8 cellular contexts compared by ENCODE assay signal in the genomic region with DNA sequence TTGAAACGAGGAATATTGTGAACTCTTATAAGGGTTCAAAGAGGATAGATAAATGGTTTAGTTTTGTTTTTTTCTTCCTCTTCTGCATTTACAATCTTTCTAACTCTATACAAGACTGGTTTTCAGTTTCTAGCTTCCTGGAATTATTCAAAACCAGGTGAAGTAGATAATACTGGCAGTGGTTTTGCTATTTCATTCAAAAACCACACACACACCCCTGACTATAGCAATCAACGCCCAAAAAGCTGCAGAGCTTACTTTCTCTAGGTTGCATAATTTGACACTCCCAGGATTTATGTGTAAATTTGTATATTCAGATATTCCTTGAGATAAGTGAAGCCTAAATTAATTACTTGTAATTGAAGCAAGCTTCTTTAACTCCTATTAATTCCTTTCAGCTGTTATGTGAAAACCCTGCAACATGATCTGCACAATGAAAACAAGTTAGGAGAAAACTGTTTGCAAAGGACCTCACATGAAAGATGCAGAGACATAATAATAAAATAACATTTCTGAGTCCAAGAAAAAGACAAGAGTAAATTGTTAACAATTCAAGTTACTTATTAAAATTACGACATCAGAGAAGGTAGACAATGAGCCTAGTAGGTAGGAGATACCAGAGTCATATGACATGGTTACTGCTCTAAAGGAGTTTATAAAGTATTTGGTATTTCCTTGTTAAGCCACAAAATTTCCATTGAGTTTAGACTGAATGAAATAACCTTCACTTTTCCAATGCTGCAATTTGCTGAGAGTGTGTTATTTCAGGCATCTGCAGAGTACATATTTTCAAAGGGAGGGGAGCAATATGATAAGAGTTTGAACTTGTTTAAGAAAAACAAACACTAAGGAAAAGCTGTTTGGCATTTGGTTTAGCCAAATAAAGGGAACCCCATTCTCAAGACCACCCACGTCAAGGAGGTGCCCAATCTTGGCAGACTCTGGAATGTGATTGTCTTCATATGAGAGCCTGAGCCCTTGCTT. TPM values are rescaled to one million over a fixed set of nuclear protein-coding genes. Genes with fewer than 3 reads are reported as not detected.
DNase-seq lines count a peak whose midpoint lies in the region; TF ChIP-seq lines count a peak whose summit lies in the region.

No MANE protein-coding gene starts in this region.

- TF ChIP-seq CTCF in OCI-LY1 (IDR thresholded peaks at IDR 0.05; ENCODE audit: low read length) (no peak), choroid plexus epithelial cell (conservative IDR thresholded peaks at IDR 0.05; ENCODE audit: low read depth, low read length) (no peak)

- H3K9me3 Mint-ChIP-seq in activated CD4-positive, alpha-beta T cell treated with anti-CD3 and anti-CD28 coated beads, Interleukin-2, amount 10 ng/mL, durations not matched to agents 24 days and 14 days = peaks cover 7% of the 10 kb centered on the region

- H3K27me3 Mint-ChIP-seq in activated CD4-positive, alpha-beta T cell treated with anti-CD3 and anti-CD28 coated beads, Interleukin-2, amount 10 ng/mL, durations not matched to agents 24 days and 14 days = no peaks in the 10 kb centered on the region

- intact Hi-C loops in activated CD4-positive, alpha-beta T cell treated with anti-CD3 and anti-CD28 coated beads, Interleukin-2, amount 10 ng/mL, durations not matched to agents 24 days and 14 days (cut with micrococcal nuclease) = loop anchor here (1.0 to 10.0 kb wide), 7 partner anchors 24 to 459 kb away; a partner anchor contains a TSS

- H3K27ac ChIP-seq in OCI-LY1 (ENCODE audit: low read depth, low read length, poor library complexity, severe bottlenecking) (peak overlapping the region; percentile 96), muscle layer of duodenum (ENCODE audit: low read length) (peak overlapping the region; percentile 99)

- no peaks in the 10 kb centered on the region for H4K20me1 ChIP-seq in OCI-LY1 (ENCODE audit: insufficient read depth, low read length)

- peaks cover 53% of the 10 kb centered on the region for H3K4me1 Mint-ChIP-seq in activated CD4-positive, alpha-beta T cell treated with anti-CD3 and anti-CD28 coated beads, Interleukin-2, amount 10 ng/mL, durations not matched to agents 24 days and 14 days

- peak overlapping the region; percentile 98 for H3K9ac ChIP-seq in OCI-LY1 (ENCODE audit: low read length)

- H3K4me2 ChIP-seq in OCI-LY1 (ENCODE audit: low read length) = peak overlapping the region; percentile 90

- H3K79me2 ChIP-seq in OCI-LY1 (ENCODE audit: insufficient read depth, low read length) = peaks cover 23% of the 10 kb centered on the region

- no peaks in the 10 kb centered on the region for H3K27me3 ChIP-seq in OCI-LY1 (ENCODE audit: insufficient read depth, low read length)
- H3K27me3 ChIP-seq in muscle layer of duodenum (ENCODE audit: low read depth, low read length) = no peaks in the 10 kb centered on the region

- peak overlapping the region; percentile 89 for H3K4me3 Mint-ChIP-seq in activated CD4-positive, alpha-beta T cell treated with anti-CD3 and anti-CD28 coated beads, Interleukin-2, amount 10 ng/mL, durations not matched to agents 24 days and 14 days

- H3K27ac Mint-ChIP-seq in activated CD4-positive, alpha-beta T cell treated with anti-CD3 and anti-CD28 coated beads, Interleukin-2, amount 10 ng/mL, durations not matched to agents 24 days and 14 days = peak overlapping the region; percentile 100

- H3K9me2 ChIP-seq in OCI-LY1 (ENCODE audit: low read depth, low read length) = no peaks in the 10 kb centered on the region

- H3K9me3 ChIP-seq in OCI-LY1 (ENCODE audit: low read length) = no peaks in the 10 kb centered on the region
- H3K9me3 ChIP-seq in muscle layer of duodenum (ENCODE audit: control insufficient read depth in 1 of 2, low read length in 2 of 2) = no peaks in the 10 kb centered on the region

- peaks cover 7% of the 10 kb centered on the region; the same call in 1 of the 2 replicates for H3K36me3 ChIP-seq in OCI-LY1 (ENCODE audit: insufficient read depth, low read length)
- peaks cover 0 to 32% of the 10 kb centered on the region in 2 donors for H3K36me3 ChIP-seq in muscle layer of duodenum (ENCODE audit: control insufficient read depth in 1 of 2, insufficient read depth in 2 of 2, low read length in 2 of 2)

- peaks cover 17% of the 10 kb centered on the region for H3K36me3 Mint-ChIP-seq in activated CD4-positive, alpha-beta T cell treated with anti-CD3 and anti-CD28 coated beads, Interleukin-2, amount 10 ng/mL, durations not matched to agents 24 days and 14 days (ENCODE audit: low read depth)

- H3K4me3 ChIP-seq in OCI-LY1 (ENCODE audit: low read depth, low read length, poor library complexity, severe bottlenecking) (peak overlapping the region; percentile 83), choroid plexus epithelial cell (ENCODE audit: low read depth, low read length) (no peak overlapping the region), muscle layer of duodenum (ENCODE audit: low read depth in 1 of 2, low read length in 2 of 2) (peak overlapping the region in 1 of 2 donors; percentile 75)

- no peak overlapping the region for H2AFZ ChIP-seq in OCI-LY1 (ENCODE audit: low read length)

- H3K4me1 ChIP-seq in OCI-LY1 (ENCODE audit: insufficient read depth, low read length, severe bottlenecking) = peaks cover 34% of the 10 kb centered on the region
- H3K4me1 ChIP-seq in muscle layer of duodenum (ENCODE audit: control insufficient read depth in 1 of 2, insufficient read depth in 2 of 2, low read length in 2 of 2) = peaks cover 10 to 20% of the 10 kb centered on the region in 2 donors

- peak; percentile 74 for DNase-seq in activated CD4-positive, alpha-beta T cell treated with anti-CD3 and anti-CD28 coated beads, Interleukin-2, amount 10 ng/mL, durations not matched to agents 24 days and 14 days
- DNase-seq in activated CD4-positive, alpha-beta T cell treated with anti-CD3 and anti-CD28 coated beads, Interleukin-2, amount 50 U/mL, for 4 hours = no peak
- DNase-seq in choroid plexus epithelial cell (ENCODE audit: low read depth) = peak; percentile 83
- no peak for DNase-seq in GM19240 (ENCODE audit: insufficient read length, low spot score)
- no peak for DNase-seq in mesenteric fat pad (ENCODE audit: low spot score)
- no peak for DNase-seq in Ammon's horn (ENCODE audit: low spot score)

- H3F3A ChIP-seq in OCI-LY1 (ENCODE audit: insufficient read depth, low read length) = no peaks in the 10 kb centered on the region

RNA-seq across cellular contexts. Expression of a gene that starts 1.6 kb away (rescaled TPM):
- 63.5 and 63.7 TPM in 2 replicates for total RNA-seq in activated CD4-positive, alpha-beta T cell treated with anti-CD3 and anti-CD28 coated beads, Interleukin-2, amount 10 ng/mL, durations not matched to agents 24 days and 14 days
- total RNA-seq in mesenteric fat pad = 94.0 TPM

RNA-seq across cellular contexts. Expression of a gene that starts 53.5 kb away (rescaled TPM):
- 333 and 336 TPM in 2 replicates for total RNA-seq in activated CD4-positive, alpha-beta T cell treated with anti-CD3 and anti-CD28 coated beads, Interleukin-2, amount 10 ng/mL, durations not matched to agents 24 days and 14 days
- 148 TPM for total RNA-seq in mesenteric fat pad

Comparison
In these comparisons a context has a peak if more than half of its experiments do, and no peak if none do; other contexts are left out.
1. DNase-seq: peak in activated CD4-positive, alpha-beta T cell treated with anti-CD3 and anti-CD28 coated beads, Interleukin-2, amount 10 ng/mL, durations not matched to agents 24 days and 14 days (single experiment) and choroid plexus epithelial cell (single experiment); none in activated CD4-positive, alpha-beta T cell treated with anti-CD3 and anti-CD28 coated beads, Interleukin-2, amount 50 U/mL, for 4 hours (0 of 2), GM19240 (single experiment), mesenteric fat pad (single experiment) and Ammon's horn (single experiment).